Comparison of ENCODE assay signal across 35 cellular contexts in the genomic region with DNA sequence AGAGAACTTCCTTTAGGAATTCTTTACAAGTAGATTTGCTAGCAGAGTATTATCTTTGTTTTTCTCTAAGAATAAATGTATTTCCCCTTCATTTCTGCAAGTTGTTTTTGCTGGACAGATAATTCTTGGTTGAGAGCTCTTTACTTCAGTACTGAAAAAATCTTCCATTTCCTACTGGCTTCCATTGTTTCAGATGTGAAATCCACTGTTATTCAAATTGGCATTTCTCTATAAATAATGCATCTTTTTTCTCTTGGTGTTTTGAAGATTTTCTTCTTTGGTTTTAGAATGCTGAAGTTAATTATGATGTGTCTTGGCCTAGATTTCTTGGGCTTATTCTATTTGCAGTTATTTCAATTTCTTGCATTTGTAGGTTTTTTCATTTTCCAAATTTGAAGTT.
"Had no signal": no experiment of that assay in that cellular context is flagged by ENCODE, and none has a peak within 500 bp of the region (broad histone marks: within the 10 kb centered on the region; RNA-seq: fewer than 3 reads in every experiment).

No MANE protein-coding gene starts in this region.

- H3K4me2 ChIP-seq: KMS-11 had no signal

- DNase-seq: Karpas-422, MG63, MM.1S, MV-4-11, NCI-H1048, NCI-H1092, NCI-H1092 treated with DMSO at 0.1 percent for 48 hours, NCI-H1105, NCI-H1105 treated with DMSO at 0.1 percent for 48 hours, NCI-H1417, NCI-H1417 treated with DMSO at 0.1 percent for 48 hours, NCI-H1436, NCI-H1436 treated with DMSO at 0.1 percent for 48 hours, NCI-H146, NCI-H1694, NCI-H1694 treated with DMSO at 0.1 percent for 48 hours, NCI-H187, NCI-H187 treated with DMSO at 0.1 percent for 48 hours, NCI-H1930, NCI-H2029, NCI-H2029 treated with DMSO at 0.1 percent for 48 hours, NCI-H2081, NCI-H2081 treated with DMSO at 0.1 percent for 48 hours, NCI-H2107, NCI-H2171, NCI-H2171 treated with DMSO at 0.1 percent for 48 hours, NCI-H2227 treated with DMSO at 0.1 percent for 48 hours, NCI-H226, NCI-H345, NCI-H446, NCI-H446 treated with DMSO at 0.1 percent for 48 hours, NCI-H510A, NCI-H510A treated with DMSO at 0.1 percent for 48 hours, NCI-H524 had no signal

- H3K9ac ChIP-seq: KMS-11 had no signal

- H3K4me3 ChIP-seq: MG63 had no signal

- H3K27me3 ChIP-seq: MG63 had no signal

- H3K36me3 ChIP-seq: MG63 had no signal

- H3K27ac ChIP-seq: KMS-11 had no signal
